Comparison of ENCODE assay signal across 9 cellular contexts in the genomic region with DNA sequence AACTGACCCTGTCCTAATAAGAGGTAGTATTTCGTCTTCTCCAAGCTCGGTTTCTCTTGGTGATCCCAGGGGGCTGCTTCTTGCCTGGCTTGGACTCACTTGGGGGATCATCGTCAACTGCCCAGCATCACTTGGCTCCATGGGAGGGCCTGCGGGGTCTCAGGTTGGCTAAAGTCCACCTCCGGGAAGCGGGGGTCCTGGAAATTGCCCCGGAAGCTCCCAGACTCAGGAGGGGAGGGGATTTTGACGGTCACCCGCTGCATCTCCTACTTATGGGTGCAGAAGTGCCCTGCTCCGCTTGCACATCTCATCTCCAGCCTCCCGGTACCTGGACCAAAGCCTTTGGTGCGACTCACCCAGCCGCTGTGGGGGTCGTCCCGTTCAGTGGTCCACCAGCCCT. TPM values are rescaled to one million over a fixed set of nuclear protein-coding genes. Genes with fewer than 3 reads are reported as not detected.
DNase-seq lines count a peak whose midpoint lies in the region; ATAC-seq and TF ChIP-seq lines count a peak whose summit lies in the region.
"Had no signal": no experiment of that assay in that cellular context is flagged by ENCODE, and none has a peak within 500 bp of the region (broad histone marks: within the 10 kb centered on the region; RNA-seq: fewer than 3 reads in every experiment).

No MANE protein-coding gene starts in this region.

- peaks cover 0 to 22% (median 13%) of the 10 kb centered on the region in 4 donors for H3K9me3 ChIP-seq in stomach

- no peak for TF ChIP-seq POLR2A in stomach (IDR thresholded peaks at IDR 0.05)

- H3K27me3 ChIP-seq in stomach = peaks cover 0 to 75% (median 36%) of the 10 kb centered on the region in 3 donors

- no peak for ATAC-seq in activated naive CD8-positive, alpha-beta T cell treated with anti-CD3 and anti-CD28 coated beads, Interleukin-2, amount 10 ng/mL, durations not matched to agents 7 days and 5 days (ENCODE audit: low read depth)
- ATAC-seq in WTC11 (no peak), HG02763 (IDR thresholded peaks at IDR 0.05; ENCODE audit: unreplicated experiment) (no peak), HG03045 (IDR thresholded peaks at IDR 0.05; ENCODE audit: unreplicated experiment) (no peak)

- peaks cover 9 to 17% (median 16%) of the 10 kb centered on the region in 4 donors for H3K4me1 ChIP-seq in stomach

- DNase-seq in activated naive CD8-positive, alpha-beta T cell treated with anti-CD3 and anti-CD28 coated beads, Interleukin-2, amount 10 ng/mL, durations not matched to agents 7 days and 5 days = no peak
- DNase-seq in activated naive CD8-positive, alpha-beta T cell treated with anti-CD3 and anti-CD28 coated beads for 36 hours = no peak
- DNase-seq in WTC11 (ENCODE audit: low spot score) (no peak), immature natural killer cell (no peak), stomach (no peak), SHP77 (lab: John Stamatoyannopoulos, UW) (no peak)

- peaks cover 9% of the 10 kb centered on the region for H3K9me3 Mint-ChIP-seq in activated naive CD8-positive, alpha-beta T cell treated with anti-CD3 and anti-CD28 coated beads, Interleukin-2, amount 10 ng/mL, durations not matched to agents 7 days and 5 days
- H3K9me3 Mint-ChIP-seq in activated naive CD8-positive, alpha-beta T cell treated with anti-CD3 and anti-CD28 coated beads for 36 hours = peaks cover 11% of the 10 kb centered on the region
- H3K9me3 Mint-ChIP-seq in WTC11 (peaks cover 25% of the 10 kb centered on the region), immature natural killer cell (peaks cover 0 to 14% (median 6%) of the 10 kb centered on the region in 6 donors)

- H3K36me3 Mint-ChIP-seq in activated naive CD8-positive, alpha-beta T cell treated with anti-CD3 and anti-CD28 coated beads, Interleukin-2, amount 10 ng/mL, durations not matched to agents 7 days and 5 days = no peaks in the 10 kb centered on the region
- H3K36me3 Mint-ChIP-seq in activated naive CD8-positive, alpha-beta T cell treated with anti-CD3 and anti-CD28 coated beads for 36 hours = no peaks in the 10 kb centered on the region
- H3K36me3 Mint-ChIP-seq in WTC11 (peaks cover 8% of the 10 kb centered on the region; the same call in 1 of the 2 replicates), immature natural killer cell (peaks cover 0 to 3% (median 0%) of the 10 kb centered on the region in 3 donors)

- no peak overlapping the region for H3K27ac Mint-ChIP-seq in activated naive CD8-positive, alpha-beta T cell treated with anti-CD3 and anti-CD28 coated beads, Interleukin-2, amount 10 ng/mL, durations not matched to agents 7 days and 5 days
- no peak overlapping the region for H3K27ac Mint-ChIP-seq in activated naive CD8-positive, alpha-beta T cell treated with anti-CD3 and anti-CD28 coated beads for 36 hours
- H3K27ac Mint-ChIP-seq in WTC11 (no peak overlapping the region), immature natural killer cell (no peak overlapping the region)

- TF ChIP-seq EP300 in stomach (IDR thresholded peaks at IDR 0.05) = no peak

- peaks cover 49% of the 10 kb centered on the region for H3K27me3 Mint-ChIP-seq in activated naive CD8-positive, alpha-beta T cell treated with anti-CD3 and anti-CD28 coated beads, Interleukin-2, amount 10 ng/mL, durations not matched to agents 7 days and 5 days
- peaks cover 43% of the 10 kb centered on the region for H3K27me3 Mint-ChIP-seq in activated naive CD8-positive, alpha-beta T cell treated with anti-CD3 and anti-CD28 coated beads for 36 hours
- peaks cover 76% of the 10 kb centered on the region for H3K27me3 Mint-ChIP-seq in WTC11 (ENCODE audit: low read depth)
- peaks cover 5 to 18% (median 13%) of the 10 kb centered on the region in 3 donors for H3K27me3 Mint-ChIP-seq in immature natural killer cell (ENCODE audit: low read depth in 3 of 3)

- H3K36me3 ChIP-seq in stomach = no peaks in the 10 kb centered on the region

- H3K27ac ChIP-seq in stomach = no peak overlapping the region
- H3K27ac ChIP-seq: SK-N-MC had no signal

- 45 to 68% (median 64%) methylated on average over 10 to 15 of the region's 15 CpGs for WGBS in stomach, 5 donors

- peaks cover 2% of the 10 kb centered on the region for H3K4me1 Mint-ChIP-seq in activated naive CD8-positive, alpha-beta T cell treated with anti-CD3 and anti-CD28 coated beads, Interleukin-2, amount 10 ng/mL, durations not matched to agents 7 days and 5 days
- H3K4me1 Mint-ChIP-seq in activated naive CD8-positive, alpha-beta T cell treated with anti-CD3 and anti-CD28 coated beads for 36 hours = peaks cover 2% of the 10 kb centered on the region
- H3K4me1 Mint-ChIP-seq in WTC11 (peaks cover 11% of the 10 kb centered on the region), immature natural killer cell (peaks cover 10 to 11% of the 10 kb centered on the region in 2 donors)

- intact Hi-C loops in stomach (cut with DNase I; ENCODE audit: low total_unique reads) = loop anchor here (10.0 kb wide), 1 partner anchor 229 kb away; no protein-coding TSS in a partner anchor

- no peak for TF ChIP-seq CTCF in WTC11 (IDR thresholded peaks at IDR 0.05)
- TF ChIP-seq CTCF in stomach (IDR thresholded peaks at IDR 0.05) = no peak

- H3K4me3 Mint-ChIP-seq in activated naive CD8-positive, alpha-beta T cell treated with anti-CD3 and anti-CD28 coated beads, Interleukin-2, amount 10 ng/mL, durations not matched to agents 7 days and 5 days = peak overlapping the region; percentile 35
- H3K4me3 Mint-ChIP-seq in activated naive CD8-positive, alpha-beta T cell treated with anti-CD3 and anti-CD28 coated beads for 36 hours = no peak overlapping the region
- H3K4me3 Mint-ChIP-seq in WTC11 (peak overlapping the region; percentile 76), immature natural killer cell (peak overlapping the region; percentile 25 to 59 (median 45))

- CTCF ChIA-PET in WTC11 (lab: Charles Lee) = interaction anchor here (0.6 to 4.1 kb wide), 76 partner anchors 9 to 1043 kb away, joined by 3 to 119 read pairs (median 6); a partner anchor contains a TSS

- POLR2A ChIA-PET in activated naive CD8-positive, alpha-beta T cell treated with anti-CD3 and anti-CD28 coated beads, Interleukin-2, amount 10 ng/mL, durations not matched to agents 7 days and 5 days (lab: Charles Lee) = interaction anchor here (1.4 kb wide), 1 partner anchor 104 kb away, joined by 6 read pairs; no protein-coding TSS in a partner anchor
- POLR2A ChIA-PET in WTC11 (lab: Charles Lee) = interaction anchor here (1.1 kb wide), 1 partner anchor 232 kb away, joined by 3 read pairs; no protein-coding TSS in a partner anchor

- H3K4me3 ChIP-seq in stomach = peak overlapping the region in 3 of 4 donors; percentile 45 to 56 (median 55)

TF ChIP-seq in WTC11, 78 proteins besides CTCF, POLR2A, EP300 and RAD21 (continues in another document):
- TF ChIP-seq, protein P1, sequence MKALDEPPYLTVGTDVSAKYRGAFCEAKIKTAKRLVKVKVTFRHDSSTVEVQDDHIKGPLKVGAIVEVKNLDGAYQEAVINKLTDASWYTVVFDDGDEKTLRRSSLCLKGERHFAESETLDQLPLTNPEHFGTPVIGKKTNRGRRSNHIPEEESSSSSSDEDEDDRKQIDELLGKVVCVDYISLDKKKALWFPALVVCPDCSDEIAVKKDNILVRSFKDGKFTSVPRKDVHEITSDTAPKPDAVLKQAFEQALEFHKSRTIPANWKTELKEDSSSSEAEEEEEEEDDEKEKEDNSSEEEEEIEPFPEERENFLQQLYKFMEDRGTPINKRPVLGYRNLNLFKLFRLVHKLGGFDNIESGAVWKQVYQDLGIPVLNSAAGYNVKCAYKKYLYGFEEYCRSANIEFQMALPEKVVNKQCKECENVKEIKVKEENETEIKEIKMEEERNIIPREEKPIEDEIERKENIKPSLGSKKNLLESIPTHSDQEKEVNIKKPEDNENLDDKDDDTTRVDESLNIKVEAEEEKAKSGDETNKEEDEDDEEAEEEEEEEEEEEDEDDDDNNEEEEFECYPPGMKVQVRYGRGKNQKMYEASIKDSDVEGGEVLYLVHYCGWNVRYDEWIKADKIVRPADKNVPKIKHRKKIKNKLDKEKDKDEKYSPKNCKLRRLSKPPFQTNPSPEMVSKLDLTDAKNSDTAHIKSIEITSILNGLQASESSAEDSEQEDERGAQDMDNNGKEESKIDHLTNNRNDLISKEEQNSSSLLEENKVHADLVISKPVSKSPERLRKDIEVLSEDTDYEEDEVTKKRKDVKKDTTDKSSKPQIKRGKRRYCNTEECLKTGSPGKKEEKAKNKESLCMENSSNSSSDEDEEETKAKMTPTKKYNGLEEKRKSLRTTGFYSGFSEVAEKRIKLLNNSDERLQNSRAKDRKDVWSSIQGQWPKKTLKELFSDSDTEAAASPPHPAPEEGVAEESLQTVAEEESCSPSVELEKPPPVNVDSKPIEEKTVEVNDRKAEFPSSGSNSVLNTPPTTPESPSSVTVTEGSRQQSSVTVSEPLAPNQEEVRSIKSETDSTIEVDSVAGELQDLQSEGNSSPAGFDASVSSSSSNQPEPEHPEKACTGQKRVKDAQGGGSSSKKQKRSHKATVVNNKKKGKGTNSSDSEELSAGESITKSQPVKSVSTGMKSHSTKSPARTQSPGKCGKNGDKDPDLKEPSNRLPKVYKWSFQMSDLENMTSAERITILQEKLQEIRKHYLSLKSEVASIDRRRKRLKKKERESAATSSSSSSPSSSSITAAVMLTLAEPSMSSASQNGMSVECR (CRISPR knock-in tag; IDR thresholded peaks at IDR 0.05; ENCODE audit: borderline replicate concordance) = no peak
- no peak for TF ChIP-seq ZNF416 (CRISPR knock-in tag; IDR thresholded peaks at IDR 0.05)
- TF ChIP-seq ZNF232 (CRISPR knock-in tag; IDR thresholded peaks at IDR 0.05) = no peak
- TF ChIP-seq ZNF423 (CRISPR knock-in tag; IDR thresholded peaks at IDR 0.05) = no peak
- TF ChIP-seq, protein P2, sequence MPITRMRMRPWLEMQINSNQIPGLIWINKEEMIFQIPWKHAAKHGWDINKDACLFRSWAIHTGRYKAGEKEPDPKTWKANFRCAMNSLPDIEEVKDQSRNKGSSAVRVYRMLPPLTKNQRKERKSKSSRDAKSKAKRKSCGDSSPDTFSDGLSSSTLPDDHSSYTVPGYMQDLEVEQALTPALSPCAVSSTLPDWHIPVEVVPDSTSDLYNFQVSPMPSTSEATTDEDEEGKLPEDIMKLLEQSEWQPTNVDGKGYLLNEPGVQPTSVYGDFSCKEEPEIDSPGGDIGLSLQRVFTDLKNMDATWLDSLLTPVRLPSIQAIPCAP (CRISPR knock-in tag; IDR thresholded peaks at IDR 0.05) = no peak

RNA-seq across cellular contexts. Expression of a gene that starts 18.7 kb away (rescaled TPM):
- total RNA-seq in activated naive CD8-positive, alpha-beta T cell treated with anti-CD3 and anti-CD28 coated beads, Interleukin-2, amount 10 ng/mL, durations not matched to agents 7 days and 5 days = not detected
- total RNA-seq in activated naive CD8-positive, alpha-beta T cell treated with anti-CD3 and anti-CD28 coated beads for 36 hours = not detected
- total RNA-seq in WTC11 (2021) = not detected in 3 replicates
- polyA plus RNA-seq in immature natural killer cell = not detected
- not detected for total RNA-seq in stomach
- polyA plus RNA-seq in stomach = not detected

RNA-seq across cellular contexts. Expression of a gene that starts 24.9 kb away (rescaled TPM):
- under 1 TPM; 0.14 to 0.17 TPM for total RNA-seq in activated naive CD8-positive, alpha-beta T cell treated with anti-CD3 and anti-CD28 coated beads, Interleukin-2, amount 10 ng/mL, durations not matched to agents 7 days and 5 days
- not detected for total RNA-seq in activated naive CD8-positive, alpha-beta T cell treated with anti-CD3 and anti-CD28 coated beads for 36 hours
- total RNA-seq in WTC11 (2021) = 5.9 to 7.1 TPM (median 7.1 TPM) in 3 replicates
- under 1 TPM in 1 of 3 donors, not detected in 2; 0.41 TPM for polyA plus RNA-seq in immature natural killer cell
- total RNA-seq in stomach = 10 to 100 TPM in 1 of 5 donors, 1 to 10 TPM in 3, not detected in 1; 2.3 to 49.6 (median 6.8) TPM
- polyA plus RNA-seq in stomach = 1 to 10 TPM in 2 of 3 donors, under 1 TPM in 1; 0.43 to 1.2 (median 1.1) TPM
